10 cellular contexts compared by ENCODE assay signal in genomic region chr11:35049906-35050531, GRCh38.
DNase-seq lines count a peak whose midpoint lies in the region; ATAC-seq and TF ChIP-seq lines count a peak whose summit lies in the region.
"Had no signal": no experiment of that assay in that cellular context is flagged by ENCODE, and none has a peak within 500 bp of the region (broad histone marks: within the 10 kb centered on the region; RNA-seq: fewer than 3 reads in every experiment).

No MANE protein-coding gene starts in this region.

- H3K9me3 Mint-ChIP-seq in activated T-cell treated with anti-CD3 and anti-CD28 coated beads, Interleukin-2, amount 50 U/mL, for 72 hours = peaks cover 2% of the 10 kb centered on the region in 2 donors
- no peaks in the 10 kb centered on the region for H3K9me3 Mint-ChIP-seq in activated T-helper 17 cell treated with anti-CD3 and anti-CD28 coated beads, Interleukin-2, amount 50 U/mL, for 72 hours
- H3K9me3 Mint-ChIP-seq in stimulated activated naive CD8-positive, alpha-beta T cell treated with anti-CD3 and anti-CD28 coated beads, Interleukin-15, amount 100 ng/mL, for 72 hours = peaks cover 19% of the 10 kb centered on the region in 2 donors
- H3K9me3 Mint-ChIP-seq in HFFc6 = peaks cover 7% of the 10 kb centered on the region; the same call in 1 of the 2 replicates

- H3K4me3 ChIP-seq in foreskin fibroblast (ENCODE audit: low read depth in 1 of 2, low read length in 2 of 2) = no peak overlapping the region

- H3K36me3 Mint-ChIP-seq in activated T-cell treated with anti-CD3 and anti-CD28 coated beads, Interleukin-2, amount 50 U/mL, for 72 hours (ENCODE audit: insufficient read depth in 2 of 2) = peaks cover 9 to 14% of the 10 kb centered on the region in 2 donors
- no peaks in the 10 kb centered on the region for H3K36me3 Mint-ChIP-seq in activated T-helper 17 cell treated with anti-CD3 and anti-CD28 coated beads, Interleukin-2, amount 50 U/mL, for 72 hours (ENCODE audit: low read depth)
- peaks cover 16% of the 10 kb centered on the region for H3K36me3 Mint-ChIP-seq in HFFc6 (ENCODE audit: low read depth)

- no peak for DNase-seq in activated T-cell treated with anti-CD3 and anti-CD28 coated beads, Interleukin-2, amount 50 U/mL, for 72 hours
- no peak for DNase-seq in activated T-cell treated with anti-CD3 and anti-CD28 coated beads, Interleukin-2, amount 50 U/mL, for 48 hours
- DNase-seq in stimulated activated naive CD8-positive, alpha-beta T cell treated with anti-CD3 and anti-CD28 coated beads, Interleukin-15, amount 100 ng/mL, for 72 hours = no peak
- DNase-seq in HFFc6 (no peak), foreskin fibroblast (no peak)
- DNase-seq: NCI-H1105 treated with DMSO at 0.1 percent for 48 hours, nucleus accumbens had no signal

- peak in 1 of 2 donors; percentile 47 for ATAC-seq in activated T-cell treated with anti-CD3 and anti-CD28 coated beads, Interleukin-2, amount 50 U/mL, for 72 hours (replicated peaks in 1 of 2)
- ATAC-seq in HG02870 (IDR thresholded peaks at IDR 0.05; ENCODE audit: unreplicated experiment) = peak; percentile 57
- no peak for ATAC-seq in activated T-helper 17 cell treated with anti-CD3 and anti-CD28 coated beads, Interleukin-2, amount 50 U/mL, for 72 hours (replicated peaks)
- no peak for ATAC-seq in stimulated activated naive CD8-positive, alpha-beta T cell treated with anti-CD3 and anti-CD28 coated beads, Interleukin-15, amount 100 ng/mL, for 72 hours
- no peak for ATAC-seq in HG03175 (IDR thresholded peaks at IDR 0.05; ENCODE audit: unreplicated experiment)

- TF ChIP-seq CTCF in HFFc6 (IDR thresholded peaks at IDR 0.05) (no peak), foreskin fibroblast (IDR thresholded peaks at IDR 0.05; ENCODE audit: low read depth, low read length) (no peak)

- H3K27ac Mint-ChIP-seq in activated T-cell treated with anti-CD3 and anti-CD28 coated beads, Interleukin-2, amount 50 U/mL, for 72 hours = peak overlapping the region; percentile 26
- peak overlapping the region; percentile 62 for H3K27ac Mint-ChIP-seq in activated T-helper 17 cell treated with anti-CD3 and anti-CD28 coated beads, Interleukin-2, amount 50 U/mL, for 72 hours
- peak overlapping the region in 1 of 2 donors; percentile 93 for H3K27ac Mint-ChIP-seq in stimulated activated naive CD8-positive, alpha-beta T cell treated with anti-CD3 and anti-CD28 coated beads, Interleukin-15, amount 100 ng/mL, for 72 hours
- H3K27ac Mint-ChIP-seq in HFFc6 = no peak overlapping the region

- peak overlapping the region; percentile 77 to 92 for H3K4me3 Mint-ChIP-seq in activated T-cell treated with anti-CD3 and anti-CD28 coated beads, Interleukin-2, amount 50 U/mL, for 72 hours
- peak overlapping the region; percentile 61 for H3K4me3 Mint-ChIP-seq in activated T-helper 17 cell treated with anti-CD3 and anti-CD28 coated beads, Interleukin-2, amount 50 U/mL, for 72 hours
- peak overlapping the region; percentile 69 to 71 for H3K4me3 Mint-ChIP-seq in stimulated activated naive CD8-positive, alpha-beta T cell treated with anti-CD3 and anti-CD28 coated beads, Interleukin-15, amount 100 ng/mL, for 72 hours
- no peak overlapping the region for H3K4me3 Mint-ChIP-seq in HFFc6

- H3K4me1 Mint-ChIP-seq in activated T-cell treated with anti-CD3 and anti-CD28 coated beads, Interleukin-2, amount 50 U/mL, for 72 hours (ENCODE audit: low read depth) = peaks cover 71% of the 10 kb centered on the region
- H3K4me1 Mint-ChIP-seq in activated T-helper 17 cell treated with anti-CD3 and anti-CD28 coated beads, Interleukin-2, amount 50 U/mL, for 72 hours = peaks cover 40% of the 10 kb centered on the region
- H3K4me1 Mint-ChIP-seq in stimulated activated naive CD8-positive, alpha-beta T cell treated with anti-CD3 and anti-CD28 coated beads, Interleukin-15, amount 100 ng/mL, for 72 hours = peaks cover 67% of the 10 kb centered on the region
- peaks cover 27% of the 10 kb centered on the region for H3K4me1 Mint-ChIP-seq in HFFc6 (ENCODE audit: low read depth)

- H3K27me3 Mint-ChIP-seq in activated T-cell treated with anti-CD3 and anti-CD28 coated beads, Interleukin-2, amount 50 U/mL, for 72 hours (ENCODE audit: low read depth) = no peaks in the 10 kb centered on the region
- no peaks in the 10 kb centered on the region for H3K27me3 Mint-ChIP-seq in activated T-helper 17 cell treated with anti-CD3 and anti-CD28 coated beads, Interleukin-2, amount 50 U/mL, for 72 hours
- H3K27me3 Mint-ChIP-seq in stimulated activated naive CD8-positive, alpha-beta T cell treated with anti-CD3 and anti-CD28 coated beads, Interleukin-15, amount 100 ng/mL, for 72 hours = no peaks in the 10 kb centered on the region
- no peaks in the 10 kb centered on the region for H3K27me3 Mint-ChIP-seq in HFFc6 (ENCODE audit: insufficient read depth)
